ENCODE assay signal across 12 cellular contexts in the genomic region with DNA sequence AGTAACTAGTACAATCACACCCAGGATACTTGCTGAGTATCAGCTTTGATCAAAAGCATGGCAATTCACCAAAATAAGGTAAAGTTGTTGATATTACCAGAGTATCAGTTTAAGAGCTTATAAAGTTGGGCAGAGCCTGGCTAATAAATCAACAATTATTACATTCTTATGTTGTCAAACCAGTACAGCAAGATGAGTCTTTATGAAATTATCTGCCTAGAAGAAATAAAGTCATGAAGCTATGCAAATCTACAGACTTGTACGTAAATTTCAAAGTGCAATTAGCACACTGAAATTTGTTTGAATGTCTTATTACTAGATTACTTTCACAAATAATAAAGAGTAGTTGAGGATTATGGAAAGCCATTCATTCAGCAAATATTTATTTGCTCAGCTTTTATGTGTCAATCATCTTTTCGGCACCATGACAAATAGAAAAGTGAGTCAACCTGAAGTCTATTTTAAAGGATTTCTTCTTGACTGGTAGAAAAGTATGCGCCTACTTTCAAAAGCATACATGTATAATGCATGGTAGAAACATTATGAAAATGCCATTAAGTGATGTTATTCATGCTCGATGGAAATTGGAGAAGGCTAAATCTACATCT.
A peak's percentile ranks its signal among the peaks of the same experiment; 100 is the strongest.
DNase-seq lines count a peak whose midpoint lies in the region; ATAC-seq and TF ChIP-seq lines count a peak whose summit lies in the region.
"Had no signal": no experiment of that assay in that cellular context is flagged by ENCODE, and none has a peak within 500 bp of the region (broad histone marks: within the 10 kb centered on the region; RNA-seq: fewer than 3 reads in every experiment).

No MANE protein-coding gene starts in this region.

- no peak for ATAC-seq in HG02798 (IDR thresholded peaks at IDR 0.05; ENCODE audit: poor library complexity, unreplicated experiment)
- ATAC-seq: GM23338 had no signal

- DNase-seq in DMS53 (lab: John Stamatoyannopoulos, UW) (peak; percentile 75), NCI-H1048 (lab: John Stamatoyannopoulos, UW) (peak; percentile 14), T-helper 2 cell (no peak), dedifferentiated amniotic fluid mesenchymal stem cell (ENCODE audit: extremely low spot score) (no peak), NCI-H2227 treated with DMSO at 0.1 percent for 48 hours (lab: John Stamatoyannopoulos, UW) (no peak)
- DNase-seq: 8988T; CD4-positive, alpha-beta memory T cell; HCEC 1CT had no signal

- peak overlapping the region; percentile 52 for H3K27ac ChIP-seq in VCaP
- H3K27ac ChIP-seq: BLaER1 had no signal

- TF ChIP-seq CTCF in VCaP (conservative IDR thresholded peaks at IDR 0.05): no peak

Comparison
In these comparisons a context has a peak if more than half of its experiments do, and no peak if none do; other contexts are left out.
1. DNase-seq: peak in DMS53 (single experiment) and NCI-H1048 (single experiment); none in T-helper 2 cell (0 of 5), dedifferentiated amniotic fluid mesenchymal stem cell (single experiment) and NCI-H2227 treated with DMSO at 0.1 percent for 48 hours (single experiment).